Comparison of ENCODE assay signal across 8 cellular contexts in the genomic region with DNA sequence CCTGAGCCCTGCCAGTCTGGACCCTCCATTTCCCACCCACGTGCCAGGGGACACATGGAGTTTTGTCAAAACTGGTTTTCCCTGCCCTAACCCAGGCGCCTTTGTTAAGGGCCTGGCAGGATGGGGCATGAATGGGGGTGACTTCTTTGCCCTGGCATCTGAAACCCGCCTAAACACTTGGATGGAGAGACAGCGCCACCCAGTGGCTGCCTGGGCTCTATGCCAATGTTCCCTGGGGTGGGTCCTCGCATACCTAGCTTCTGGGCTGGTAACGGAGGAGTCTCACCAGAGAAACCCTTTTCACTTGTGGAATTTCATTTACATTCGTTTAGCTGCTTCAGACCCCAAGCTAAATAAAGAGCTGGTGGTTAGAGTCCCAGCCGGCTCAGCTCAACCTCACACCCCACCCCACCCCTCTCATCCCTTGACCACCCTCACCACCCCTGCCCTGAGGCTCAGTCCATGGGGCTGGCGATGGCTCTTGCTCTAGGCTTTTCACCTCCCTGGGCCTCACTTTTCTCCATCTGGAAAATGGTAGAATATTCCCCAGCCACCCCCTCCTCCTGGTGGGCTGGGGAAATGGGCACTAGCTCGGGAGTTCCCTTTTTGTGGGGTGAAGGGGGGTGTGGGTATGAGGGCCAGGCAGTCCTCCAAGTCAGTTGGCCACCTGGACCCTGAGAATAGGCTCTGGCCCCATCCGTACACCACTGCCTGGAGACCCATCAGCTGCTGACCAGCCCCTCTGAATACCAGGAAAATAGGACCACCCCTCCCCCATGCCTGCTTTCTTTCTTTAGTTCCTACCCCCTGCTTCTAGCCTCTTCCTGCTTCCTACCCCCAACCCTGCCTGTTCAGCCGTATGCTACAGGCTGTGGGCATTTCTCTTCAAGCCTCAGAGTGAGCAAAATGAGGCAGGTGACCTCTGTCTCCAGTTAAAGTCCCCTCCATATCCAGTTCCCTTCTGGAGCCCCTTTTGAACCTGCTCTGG. TPM values are rescaled to one million over a fixed set of nuclear protein-coding genes. Genes with fewer than 3 reads are reported as not detected.
A peak's percentile ranks its signal among the peaks of the same experiment; 100 is the strongest.
DNase-seq lines count a peak whose midpoint lies in the region; ATAC-seq and TF ChIP-seq lines count a peak whose summit lies in the region.

No MANE protein-coding gene starts in this region.

- peaks cover 0 to 15% (median 5%) of the 10 kb centered on the region in 3 donors for H3K4me1 ChIP-seq in gastroesophageal sphincter
- no peaks in the 10 kb centered on the region for H3K4me1 ChIP-seq in thyroid gland

- peak; percentile 78 for ATAC-seq in gastroesophageal sphincter
- no peak for ATAC-seq in omental fat pad (ENCODE audit: low FRiP score)

- 20% methylated on average over 1 to 4 of the region's 12 CpGs for WGBS in gastroesophageal sphincter (ENCODE audit: low coverage in 1 of 2), 2 donors
- 21 to 23% methylated on average over 5 of the region's 12 CpGs for WGBS in thyroid gland, 2 donors

- H3K36me3 ChIP-seq in gastroesophageal sphincter (no peaks in the 10 kb centered on the region), thyroid gland (no peaks in the 10 kb centered on the region)

- TF ChIP-seq POLR2A in gastroesophageal sphincter (IDR thresholded peaks at IDR 0.05): no peak
- no peak for TF ChIP-seq POLR2A in thyroid gland (IDR thresholded peaks at IDR 0.05)

- TF ChIP-seq CTCF in gastroesophageal sphincter (IDR thresholded peaks at IDR 0.05) (peak; percentile 68 to 82 (median 74)), omental fat pad (IDR thresholded peaks at IDR 0.05) (no peak), thyroid gland (IDR thresholded peaks at IDR 0.05) (peak; percentile 36 to 77 (median 69))

- H3K9me3 ChIP-seq in gastroesophageal sphincter (no peaks in the 10 kb centered on the region), thyroid gland (no peaks in the 10 kb centered on the region)

- H3K4me3 ChIP-seq in gastroesophageal sphincter: no peak overlapping the region
- no peak overlapping the region for H3K4me3 ChIP-seq in thyroid gland (replicated peaks in 1 of 3)

- intact Hi-C loops in thyroid gland (cut with DNase I): loop anchor here (5.0 kb wide), 2 partner anchors 130 to 395 kb away; partner anchors contain the start of gene EFNB1

- no peak for TF ChIP-seq EP300 in gastroesophageal sphincter (IDR thresholded peaks at IDR 0.05)

- H3K27me3 ChIP-seq in gastroesophageal sphincter (no peaks in the 10 kb centered on the region), thyroid gland (no peaks in the 10 kb centered on the region)

- DNase-seq in NCI-H1436 (lab: John Stamatoyannopoulos, UW) (peak; percentile 78), NCI-H1436 treated with DMSO at 0.1 percent for 48 hours (lab: John Stamatoyannopoulos, UW) (no peak), HuH-7.5 (ENCODE audit: low spot score) (peak; percentile 29), RKO (ENCODE audit: low spot score) (peak; percentile 70), omental fat pad (ENCODE audit: low spot score) (peak; percentile 46), thyroid gland (peak; percentile 74 to 78)
- DNase-seq in activated T-helper 9 cell treated with anti-CD3 and anti-CD28 coated beads, Interleukin-2, amount 50 U/mL, for 16 hours (ENCODE audit: low read depth): peak; percentile 56

- H3K27ac ChIP-seq in gastroesophageal sphincter (no peak overlapping the region), thyroid gland (no peak overlapping the region)

RNA-seq across cellular contexts. Expression of gene PJA1, which starts 57.1 kb away (rescaled TPM):
- total RNA-seq in gastroesophageal sphincter: 10 to 100 TPM; 23.3 to 27.0 (median 24.8) TPM
- total RNA-seq in omental fat pad: 10 to 100 TPM; 19.4 to 60.2 (median 31.3) TPM
- total RNA-seq in thyroid gland: 10 to 100 TPM; 29.7 to 60.0 (median 50.1) TPM

Comparison
In these comparisons a context has a peak if more than half of its experiments do, and no peak if none do; other contexts are left out.
1. CTCF ChIP-seq: peak in gastroesophageal sphincter (4 of 4) and thyroid gland (6 of 6); none in omental fat pad (0 of 3).